In the genomic region with DNA sequence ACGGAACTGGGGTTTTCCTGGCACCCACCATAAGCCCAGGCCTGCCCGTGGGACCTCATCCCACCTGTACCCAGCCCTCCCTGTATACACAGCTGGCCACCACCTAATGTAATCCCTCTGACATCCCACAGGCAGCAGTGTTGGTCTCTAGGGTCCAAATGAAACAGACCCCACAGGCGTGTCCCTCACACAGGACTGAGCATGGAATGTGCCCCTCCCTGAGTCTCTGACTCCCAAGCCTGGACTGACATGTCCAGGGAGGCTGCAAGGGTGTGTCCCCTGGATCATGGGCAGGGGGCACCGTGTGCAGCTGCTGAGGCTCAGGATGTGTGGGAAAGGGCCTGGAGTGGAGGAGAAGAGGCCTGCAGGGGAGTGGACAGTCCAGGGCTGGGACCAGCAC, we compare ENCODE assay signal across 1 cellular context.
TF ChIP-seq lines count a peak whose summit lies in the region.

No MANE protein-coding gene starts in this region.

TF ChIP-seq in GM23338, 12 proteins besides CTCF, POLR2A, EP300 and RAD21 (continued from another document):
- TF ChIP-seq, protein P1, sequence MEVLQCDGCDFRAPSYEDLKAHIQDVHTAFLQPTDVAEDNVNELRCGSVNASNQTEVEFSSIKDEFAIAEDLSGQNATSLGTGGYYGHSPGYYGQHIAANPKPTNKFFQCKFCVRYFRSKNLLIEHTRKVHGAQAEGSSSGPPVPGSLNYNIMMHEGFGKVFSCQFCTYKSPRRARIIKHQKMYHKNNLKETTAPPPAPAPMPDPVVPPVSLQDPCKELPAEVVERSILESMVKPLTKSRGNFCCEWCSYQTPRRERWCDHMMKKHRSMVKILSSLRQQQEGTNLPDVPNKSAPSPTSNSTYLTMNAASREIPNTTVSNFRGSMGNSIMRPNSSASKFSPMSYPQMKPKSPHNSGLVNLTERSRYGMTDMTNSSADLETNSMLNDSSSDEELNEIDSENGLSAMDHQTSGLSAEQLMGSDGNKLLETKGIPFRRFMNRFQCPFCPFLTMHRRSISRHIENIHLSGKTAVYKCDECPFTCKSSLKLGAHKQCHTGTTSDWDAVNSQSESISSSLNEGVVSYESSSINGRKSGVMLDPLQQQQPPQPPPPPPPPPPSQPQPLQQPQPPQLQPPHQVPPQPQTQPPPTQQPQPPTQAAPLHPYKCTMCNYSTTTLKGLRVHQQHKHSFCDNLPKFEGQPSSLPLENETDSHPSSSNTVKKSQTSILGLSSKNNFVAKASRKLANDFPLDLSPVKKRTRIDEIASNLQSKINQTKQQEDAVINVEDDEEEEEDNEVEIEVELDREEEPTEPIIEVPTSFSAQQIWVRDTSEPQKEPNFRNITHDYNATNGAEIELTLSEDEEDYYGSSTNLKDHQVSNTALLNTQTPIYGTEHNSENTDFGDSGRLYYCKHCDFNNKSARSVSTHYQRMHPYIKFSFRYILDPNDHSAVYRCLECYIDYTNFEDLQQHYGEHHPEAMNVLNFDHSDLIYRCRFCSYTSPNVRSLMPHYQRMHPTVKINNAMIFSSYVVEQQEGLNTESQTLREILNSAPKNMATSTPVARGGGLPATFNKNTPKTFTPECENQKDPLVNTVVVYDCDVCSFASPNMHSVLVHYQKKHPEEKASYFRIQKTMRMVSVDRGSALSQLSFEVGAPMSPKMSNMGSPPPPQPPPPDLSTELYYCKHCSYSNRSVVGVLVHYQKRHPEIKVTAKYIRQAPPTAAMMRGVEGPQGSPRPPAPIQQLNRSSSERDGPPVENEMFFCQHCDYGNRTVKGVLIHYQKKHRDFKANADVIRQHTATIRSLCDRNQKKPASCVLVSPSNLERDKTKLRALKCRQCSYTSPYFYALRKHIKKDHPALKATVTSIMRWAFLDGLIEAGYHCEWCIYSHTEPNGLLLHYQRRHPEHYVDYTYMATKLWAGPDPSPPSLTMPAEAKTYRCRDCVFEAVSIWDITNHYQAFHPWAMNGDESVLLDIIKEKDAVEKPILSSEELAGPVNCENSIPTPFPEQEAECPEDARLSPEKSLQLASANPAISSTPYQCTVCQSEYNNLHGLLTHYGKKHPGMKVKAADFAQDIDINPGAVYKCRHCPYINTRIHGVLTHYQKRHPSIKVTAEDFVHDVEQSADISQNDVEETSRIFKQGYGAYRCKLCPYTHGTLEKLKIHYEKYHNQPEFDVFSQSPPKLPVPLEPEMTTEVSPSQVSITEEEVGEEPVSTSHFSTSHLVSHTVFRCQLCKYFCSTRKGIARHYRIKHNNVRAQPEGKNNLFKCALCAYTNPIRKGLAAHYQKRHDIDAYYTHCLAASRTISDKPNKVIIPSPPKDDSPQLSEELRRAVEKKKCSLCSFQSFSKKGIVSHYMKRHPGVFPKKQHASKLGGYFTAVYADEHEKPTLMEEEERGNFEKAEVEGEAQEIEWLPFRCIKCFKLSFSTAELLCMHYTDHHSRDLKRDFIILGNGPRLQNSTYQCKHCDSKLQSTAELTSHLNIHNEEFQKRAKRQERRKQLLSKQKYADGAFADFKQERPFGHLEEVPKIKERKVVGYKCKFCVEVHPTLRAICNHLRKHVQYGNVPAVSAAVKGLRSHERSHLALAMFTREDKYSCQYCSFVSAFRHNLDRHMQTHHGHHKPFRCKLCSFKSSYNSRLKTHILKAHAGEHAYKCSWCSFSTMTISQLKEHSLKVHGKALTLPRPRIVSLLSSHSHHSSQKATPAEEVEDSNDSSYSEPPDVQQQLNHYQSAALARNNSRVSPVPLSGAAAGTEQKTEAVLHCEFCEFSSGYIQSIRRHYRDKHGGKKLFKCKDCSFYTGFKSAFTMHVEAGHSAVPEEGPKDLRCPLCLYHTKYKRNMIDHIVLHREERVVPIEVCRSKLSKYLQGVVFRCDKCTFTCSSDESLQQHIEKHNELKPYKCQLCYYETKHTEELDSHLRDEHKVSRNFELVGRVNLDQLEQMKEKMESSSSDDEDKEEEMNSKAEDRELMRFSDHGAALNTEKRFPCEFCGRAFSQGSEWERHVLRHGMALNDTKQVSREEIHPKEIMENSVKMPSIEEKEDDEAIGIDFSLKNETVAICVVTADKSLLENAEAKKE (CRISPR knock-in tag; IDR thresholded peaks at IDR 0.05), result no peak
- TF ChIP-seq JUNB (IDR thresholded peaks at IDR 0.05; ENCODE audit: unreplicated experiment) (no peak), ZNF114 (CRISPR knock-in tag; IDR thresholded peaks at IDR 0.05) (no peak), EZH2 (IDR thresholded peaks at IDR 0.05; ENCODE audit: low read depth, unreplicated experiment) (no peak)
- TF ChIP-seq, protein P2, sequence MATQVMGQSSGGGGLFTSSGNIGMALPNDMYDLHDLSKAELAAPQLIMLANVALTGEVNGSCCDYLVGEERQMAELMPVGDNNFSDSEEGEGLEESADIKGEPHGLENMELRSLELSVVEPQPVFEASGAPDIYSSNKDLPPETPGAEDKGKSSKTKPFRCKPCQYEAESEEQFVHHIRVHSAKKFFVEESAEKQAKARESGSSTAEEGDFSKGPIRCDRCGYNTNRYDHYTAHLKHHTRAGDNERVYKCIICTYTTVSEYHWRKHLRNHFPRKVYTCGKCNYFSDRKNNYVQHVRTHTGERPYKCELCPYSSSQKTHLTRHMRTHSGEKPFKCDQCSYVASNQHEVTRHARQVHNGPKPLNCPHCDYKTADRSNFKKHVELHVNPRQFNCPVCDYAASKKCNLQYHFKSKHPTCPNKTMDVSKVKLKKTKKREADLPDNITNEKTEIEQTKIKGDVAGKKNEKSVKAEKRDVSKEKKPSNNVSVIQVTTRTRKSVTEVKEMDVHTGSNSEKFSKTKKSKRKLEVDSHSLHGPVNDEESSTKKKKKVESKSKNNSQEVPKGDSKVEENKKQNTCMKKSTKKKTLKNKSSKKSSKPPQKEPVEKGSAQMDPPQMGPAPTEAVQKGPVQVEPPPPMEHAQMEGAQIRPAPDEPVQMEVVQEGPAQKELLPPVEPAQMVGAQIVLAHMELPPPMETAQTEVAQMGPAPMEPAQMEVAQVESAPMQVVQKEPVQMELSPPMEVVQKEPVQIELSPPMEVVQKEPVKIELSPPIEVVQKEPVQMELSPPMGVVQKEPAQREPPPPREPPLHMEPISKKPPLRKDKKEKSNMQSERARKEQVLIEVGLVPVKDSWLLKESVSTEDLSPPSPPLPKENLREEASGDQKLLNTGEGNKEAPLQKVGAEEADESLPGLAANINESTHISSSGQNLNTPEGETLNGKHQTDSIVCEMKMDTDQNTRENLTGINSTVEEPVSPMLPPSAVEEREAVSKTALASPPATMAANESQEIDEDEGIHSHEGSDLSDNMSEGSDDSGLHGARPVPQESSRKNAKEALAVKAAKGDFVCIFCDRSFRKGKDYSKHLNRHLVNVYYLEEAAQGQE (IDR thresholded peaks at IDR 0.05; ENCODE audit: unreplicated experiment), result no peak
